ENCODE assay signal across 11 cellular contexts in genomic region chr17:69047368-69048263, GRCh38. TPM values are rescaled to one million over a fixed set of nuclear protein-coding genes. Genes with fewer than 3 reads are reported as not detected.
DNase-seq lines count a peak whose midpoint lies in the region; ATAC-seq and TF ChIP-seq lines count a peak whose summit lies in the region.
"Had no signal": no experiment of that assay in that cellular context is flagged by ENCODE, and none has a peak within 500 bp of the region (broad histone marks: within the 10 kb centered on the region; RNA-seq: fewer than 3 reads in every experiment).

No MANE protein-coding gene starts in this region.

- H2AFZ ChIP-seq in trophoblast cell (ENCODE audit: insufficient read depth, low read length, poor library complexity) = peak overlapping the region; percentile 43

- in situ Hi-C loops in SK-MEL-5 (cut with HindIII; ENCODE audit: low pct_unique_long_range_greater_than_20kb, low sequenced_read_pairs) = no loop called here

- peaks cover 3% of the 10 kb centered on the region for H3K27me3 Mint-ChIP-seq in activated CD8-positive, alpha-beta memory T cell treated with anti-CD3 and anti-CD28 coated beads, Interleukin-2, amount 10 ng/mL, durations not matched to agents 7 days and 5 days

- H2BK12ac ChIP-seq in trophoblast cell (ENCODE audit: low read length) = peak overlapping the region; percentile 39

- no CpG with 5 or more reads among the region's 3 CpGs for WGBS in trophoblast cell (ENCODE audit: extremely low coverage, insufficient coverage, insufficient read length)

- no peak overlapping the region for H3K23ac ChIP-seq in trophoblast cell (ENCODE audit: low read length)

- peaks cover 2% of the 10 kb centered on the region for H3K4me1 Mint-ChIP-seq in activated CD8-positive, alpha-beta memory T cell treated with anti-CD3 and anti-CD28 coated beads, Interleukin-2, amount 10 ng/mL, durations not matched to agents 7 days and 5 days

- CTCF ChIA-PET in activated CD8-positive, alpha-beta memory T cell treated with anti-CD3 and anti-CD28 coated beads, Interleukin-2, amount 10 ng/mL, durations not matched to agents 7 days and 5 days (lab: Charles Lee) = no interaction called here

- DNase-seq in EH (ENCODE audit: low read depth) (peak; percentile 8), SK-MEL-5 (ENCODE audit: low read depth, low spot score) (peak; percentile 50), foreskin fibroblast (peak; percentile 80 to 83), trophoblast cell (peak; percentile 84 to 95), cerebellum (ENCODE audit: low spot score) (no peak)
- no peak for DNase-seq in activated CD8-positive, alpha-beta memory T cell treated with anti-CD3 and anti-CD28 coated beads, Interleukin-2, amount 10 ng/mL, durations not matched to agents 7 days and 5 days

- H3K4ac ChIP-seq in trophoblast cell (ENCODE audit: low read depth, low read length) = no peak overlapping the region

- no peaks in the 10 kb centered on the region for H3K9me3 ChIP-seq in trophoblast cell (ENCODE audit: insufficient read depth, low read depth, low read length)

- no peak overlapping the region for H3K9ac ChIP-seq in trophoblast cell (ENCODE audit: low read length)

- peaks cover 5% of the 10 kb centered on the region for H3K79me1 ChIP-seq in trophoblast cell (ENCODE audit: low read length)

- no peak overlapping the region for H3K27ac Mint-ChIP-seq in activated CD8-positive, alpha-beta memory T cell treated with anti-CD3 and anti-CD28 coated beads, Interleukin-2, amount 10 ng/mL, durations not matched to agents 7 days and 5 days

- H2BK120ac ChIP-seq in trophoblast cell (ENCODE audit: insufficient read depth, low read length, poor library complexity) = peak overlapping the region; percentile 39

- H2BK5ac ChIP-seq in trophoblast cell (ENCODE audit: low read depth, low read length, poor library complexity) = no peak overlapping the region

- H3K4me3 ChIP-seq in foreskin fibroblast (ENCODE audit: low read depth in 1 of 2, low read length in 2 of 2) (no peak overlapping the region), trophoblast cell (ENCODE audit: low read depth, low read length) (no peak overlapping the region)
- H3K4me3 ChIP-seq: GM12878, skin epidermis had no signal

- peak overlapping the region; percentile 81 for H3K27ac ChIP-seq in trophoblast cell (ENCODE audit: low read depth, low read length)

- peak overlapping the region; percentile 11 for H4K8ac ChIP-seq in trophoblast cell (ENCODE audit: low read depth, low read length)

- peak overlapping the region; percentile 82 for H4K91ac ChIP-seq in trophoblast cell (ENCODE audit: low read depth, low read length)

- no peak overlapping the region for H3K4me2 ChIP-seq in trophoblast cell (ENCODE audit: low read length)

- no peaks in the 10 kb centered on the region for H3K79me2 ChIP-seq in trophoblast cell (ENCODE audit: control insufficient read depth, insufficient read depth, low read length, poor library complexity)

- peak overlapping the region; percentile 20 for H3K14ac ChIP-seq in trophoblast cell (ENCODE audit: low read length)

- peaks cover 0 to 7% of the 10 kb centered on the region in 2 experiments for H3K4me1 ChIP-seq in trophoblast cell (ENCODE audit: control insufficient read depth in 1 of 2, insufficient read depth in 2 of 2, low read length in 2 of 2)

- TF ChIP-seq CTCF in foreskin fibroblast (IDR thresholded peaks at IDR 0.05; ENCODE audit: low read depth, low read length) = no peak

- H3K36me3 ChIP-seq in trophoblast cell (ENCODE audit: control insufficient read depth in 1 of 2, insufficient read depth in 2 of 2, low read length in 2 of 2) = no peaks in the 10 kb centered on the region

- no peaks in the 10 kb centered on the region for H3K9me3 Mint-ChIP-seq in activated CD8-positive, alpha-beta memory T cell treated with anti-CD3 and anti-CD28 coated beads, Interleukin-2, amount 10 ng/mL, durations not matched to agents 7 days and 5 days (ENCODE audit: low read depth)

- no peak overlapping the region for H4K12ac ChIP-seq in trophoblast cell (ENCODE audit: low read depth, low read length)

- no peaks in the 10 kb centered on the region for H3K27me3 ChIP-seq in trophoblast cell (ENCODE audit: insufficient read depth, low read length)

- ATAC-seq in GM19328 (IDR thresholded peaks at IDR 0.05; ENCODE audit: unreplicated experiment) (no peak), HG02623 (IDR thresholded peaks at IDR 0.05; ENCODE audit: unreplicated experiment) (no peak)
- no peak for ATAC-seq in activated CD8-positive, alpha-beta memory T cell treated with anti-CD3 and anti-CD28 coated beads, Interleukin-2, amount 10 ng/mL, durations not matched to agents 7 days and 5 days

- no peak overlapping the region for H2AK5ac ChIP-seq in trophoblast cell (ENCODE audit: low read length)

- H3K18ac ChIP-seq in trophoblast cell (ENCODE audit: low read length) = no peak overlapping the region

- no peak overlapping the region for H3K4me3 Mint-ChIP-seq in activated CD8-positive, alpha-beta memory T cell treated with anti-CD3 and anti-CD28 coated beads, Interleukin-2, amount 10 ng/mL, durations not matched to agents 7 days and 5 days

- no peaks in the 10 kb centered on the region for H3K36me3 Mint-ChIP-seq in activated CD8-positive, alpha-beta memory T cell treated with anti-CD3 and anti-CD28 coated beads, Interleukin-2, amount 10 ng/mL, durations not matched to agents 7 days and 5 days

RNA-seq across cellular contexts. Expression of gene ABCA9, which starts 13.1 kb away (rescaled TPM):
- 3.6 and 5.5 TPM in 2 replicates for total RNA-seq in SK-MEL-5 (2014; rRNA removed; shearing (Covaris generic))
- 2.3 and 2.7 TPM in 2 replicates for polyA plus RNA-seq in SK-MEL-5 (2015; cell fraction: cytosol; rRNA removed)
- 9.7 and 11.4 TPM in 2 replicates for polyA plus RNA-seq in SK-MEL-5 (2015; cell fraction: nucleus; rRNA removed)
- 0.01 TPM in 2 replicates for polyA plus RNA-seq in trophoblast cell (2013)
- not detected for total RNA-seq in activated CD8-positive, alpha-beta memory T cell treated with anti-CD3 and anti-CD28 coated beads, Interleukin-2, amount 10 ng/mL, durations not matched to agents 7 days and 5 days
- 27.1 TPM for total RNA-seq in cerebellum
- total RNA-seq: M059J had no signal

Comparison
In these comparisons a context has a peak if more than half of its experiments do, and no peak if none do; other contexts are left out.
1. DNase-seq: peak in EH (single experiment), SK-MEL-5 (single experiment), foreskin fibroblast (2 of 2) and trophoblast cell (2 of 2); none in activated CD8-positive, alpha-beta memory T cell treated with anti-CD3 and anti-CD28 coated beads, Interleukin-2, amount 10 ng/mL, durations not matched to agents 7 days and 5 days (single experiment) and cerebellum (single experiment).